In genomic region chr5:133605323-133605722, GRCh38 we compare ENCODE assay signal across 25 cellular contexts. TPM values are rescaled to one million over a fixed set of nuclear protein-coding genes. Genes with fewer than 3 reads are reported as not detected.
"Had no signal": no experiment of that assay in that cellular context is flagged by ENCODE, and none has a peak within 500 bp of the region (broad histone marks: within the 10 kb centered on the region; RNA-seq: fewer than 3 reads in every experiment).

No MANE protein-coding gene starts in this region.

- H3K27me3 ChIP-seq: testis had no signal

- H3K4me3 Mint-ChIP-seq: activated T-helper 1 cell treated with anti-CD3 and anti-CD28 coated beads, Interleukin-12 subunit alpha, Interleukin-12 subunit beta, Interleukin-2, Interleukin-4 antibody, amounts not matched to agents 30 ng/mL and 10 ng/mL and 1 ng/mL, durations not matched to agents 14 hours and 24 hours and 36 hours; naive thymus-derived CD8-positive, alpha-beta T cell; stimulated activated memory B cell treated with anti-CD40 and anti-IgM and Interleukin-4, amounts not matched to agents 10 μg/mL and 1 μg/mL and 100 μg/mL, for 72 hours; type B pancreatic cell had no signal

- H3K9me3 Mint-ChIP-seq: activated naive CD4-positive, alpha-beta T cell treated with anti-CD3 and anti-CD28 coated beads, Interleukin-2, amount 50 U/mL, for 72 hours; activated T-helper 1 cell treated with anti-CD3 and anti-CD28 coated beads, Interleukin-12 subunit alpha, Interleukin-12 subunit beta, Interleukin-2, Interleukin-4 antibody, amounts not matched to agents 30 ng/mL and 10 ng/mL and 1 ng/mL, durations not matched to agents 14 hours and 24 hours and 36 hours; naive thymus-derived CD8-positive, alpha-beta T cell; stimulated activated memory B cell treated with anti-CD40 and anti-IgM and Interleukin-4, amounts not matched to agents 10 μg/mL and 1 μg/mL and 100 μg/mL, for 72 hours; type B pancreatic cell had no signal

- H3K4me1 ChIP-seq: adrenal gland, breast epithelium, parathyroid adenoma, testis had no signal

- H3K36me3 Mint-ChIP-seq: activated naive CD4-positive, alpha-beta T cell treated with anti-CD3 and anti-CD28 coated beads, Interleukin-2, amount 50 U/mL, for 72 hours; naive thymus-derived CD8-positive, alpha-beta T cell; stimulated activated memory B cell treated with anti-CD40 and anti-IgM and Interleukin-4, amounts not matched to agents 10 μg/mL and 1 μg/mL and 100 μg/mL, for 72 hours had no signal

- H3K9me3 ChIP-seq: adrenal gland, breast epithelium, esophagus squamous epithelium, lower lobe of right lung, neutrophil, sigmoid colon, testis had no signal

- DNase-seq: activated CD4-positive, alpha-beta T cell treated with anti-CD3 and anti-CD28 coated beads, Interleukin-2, amount 50 U/mL, for 1 hour; activated gamma-delta T cell treated with Interleukin-2 at 50 U/mL for 16 hours; activated T-cell treated with anti-CD3 and anti-CD28 coated beads for 4 hours; adrenal gland; cerebellar nuclear complex; cortex of kidney; effector CD8-positive, alpha-beta T cell; esophagus squamous epithelium; lower lobe of right lung; naive thymus-derived CD8-positive, alpha-beta T cell; sigmoid colon; stimulated activated CD4-positive, alpha-beta T cell treated with anti-CD3 and anti-CD28 coated beads, Interleukin-4, amount 100 ng/mL, for 24 hours; T-helper 1 cell; T1000; testis had no signal

- H3K4me1 Mint-ChIP-seq: stimulated activated memory B cell treated with anti-CD40 and anti-IgM and Interleukin-4, amounts not matched to agents 10 μg/mL and 1 μg/mL and 100 μg/mL, for 72 hours had no signal

- H3K36me3 ChIP-seq: adrenal gland, breast epithelium, esophagus squamous epithelium, lower lobe of right lung, neutrophil, sigmoid colon had no signal

- ATAC-seq: activated naive CD4-positive, alpha-beta T cell treated with anti-CD3 and anti-CD28 coated beads, Interleukin-2, amount 50 U/mL, for 72 hours; lower lobe of right lung; naive thymus-derived CD8-positive, alpha-beta T cell; stimulated activated memory B cell treated with anti-CD40 and anti-IgM and Interleukin-4, amounts not matched to agents 10 μg/mL and 1 μg/mL and 100 μg/mL, for 72 hours had no signal

- H3K4me3 ChIP-seq: adrenal gland, breast epithelium, esophagus squamous epithelium, hepatocyte, lower lobe of right lung, sigmoid colon, testis had no signal

- H3K27ac Mint-ChIP-seq: activated naive CD4-positive, alpha-beta T cell treated with anti-CD3 and anti-CD28 coated beads, Interleukin-2, amount 50 U/mL, for 72 hours; activated T-helper 1 cell treated with anti-CD3 and anti-CD28 coated beads, Interleukin-12 subunit alpha, Interleukin-12 subunit beta, Interleukin-2, Interleukin-4 antibody, amounts not matched to agents 30 ng/mL and 10 ng/mL and 1 ng/mL, durations not matched to agents 14 hours and 24 hours and 36 hours; naive thymus-derived CD8-positive, alpha-beta T cell; stimulated activated memory B cell treated with anti-CD40 and anti-IgM and Interleukin-4, amounts not matched to agents 10 μg/mL and 1 μg/mL and 100 μg/mL, for 72 hours; type B pancreatic cell had no signal

- H3K27ac ChIP-seq: adrenal gland, breast epithelium, esophagus squamous epithelium, hepatocyte, lower lobe of right lung, neutrophil, parathyroid adenoma, sigmoid colon, testis had no signal

RNA-seq across cellular contexts. Expression of gene FSTL4, which starts 7.0 kb away (rescaled TPM):
- total RNA-seq: activated naive CD4-positive, alpha-beta T cell treated with anti-CD3 and anti-CD28 coated beads, Interleukin-2, amount 50 U/mL, for 72 hours; activated T-helper 1 cell treated with anti-CD3 and anti-CD28 coated beads, Interleukin-12 subunit alpha, Interleukin-12 subunit beta, Interleukin-2, Interleukin-4 antibody, amounts not matched to agents 30 ng/mL and 10 ng/mL and 1 ng/mL, durations not matched to agents 14 hours and 24 hours and 36 hours; astrocyte; mesenteric fat pad had no signal
- polyA plus RNA-seq: naive thymus-derived CD8-positive, alpha-beta T cell had no signal
